In genomic region chr3:11734-12133, GRCh38 we compare ENCODE assay signal across 11 cellular contexts.
A peak's percentile ranks its signal among the peaks of the same experiment; 100 is the strongest.
DNase-seq lines count a peak whose midpoint lies in the region; ATAC-seq, FAIRE-seq and TF ChIP-seq lines count a peak whose summit lies in the region.
"Had no signal": no experiment of that assay in that cellular context is flagged by ENCODE, and none has a peak within 500 bp of the region (broad histone marks: within the 10 kb centered on the region; RNA-seq: fewer than 3 reads in every experiment).

No MANE protein-coding gene starts in this region.

- H3K27me3 ChIP-seq in bronchial epithelial cell (ENCODE audit: control insufficient read depth, insufficient read depth, low read length) = no peaks in the 10 kb centered on the region

- H3K4me3 ChIP-seq in AG10803 (ENCODE audit: low read length) = peak overlapping the region; percentile 27
- H3K4me3 ChIP-seq in bronchial epithelial cell (ENCODE audit: low read depth, low read length) = peak overlapping the region; percentile 14
- H3K4me3 ChIP-seq in mucosa of descending colon = no peak overlapping the region
- H3K4me3 ChIP-seq: HAP-1 had no signal

- intact Hi-C loops in mucosa of descending colon (cut with DNase I, micrococcal nuclease) = no loop called here

- peak; percentile 54 for ATAC-seq in mucosa of descending colon
- no peak for ATAC-seq in HG03342 (IDR thresholded peaks at IDR 0.05; ENCODE audit: unreplicated experiment)

- H3K9me3 ChIP-seq in mucosa of descending colon = no peaks in the 10 kb centered on the region
- H3K9me3 ChIP-seq: HAP-1 had no signal

- TF ChIP-seq CTCF in AG10803 (conservative IDR thresholded peaks at IDR 0.05; ENCODE audit: low read length) = no peak
- TF ChIP-seq CTCF in bronchial epithelial cell (IDR thresholded peaks at IDR 0.05; ENCODE audit: insufficient read depth, low read length, severe bottlenecking) = no peak
- no peak for TF ChIP-seq CTCF in mucosa of descending colon (IDR thresholded peaks at IDR 0.05)

- peak; percentile 1 for DNase-seq in AG10803 (ENCODE audit: low read depth)
- DNase-seq in HTR-8/SVneo (ENCODE audit: insufficient read length, low spot score) = peak; percentile 2
- no peak for DNase-seq in bronchial epithelial cell (ENCODE audit: low read depth)
- peak in 1 of 3 donors; percentile 47 for DNase-seq in mucosa of descending colon
- DNase-seq in kidney glomerular epithelial cell (lab: John Stamatoyannopoulos, UW) = no peak
- no peak for DNase-seq in stimulated activated CD4-positive, alpha-beta T cell treated with anti-CD3 and anti-CD28 coated beads, Interleukin-15, amount 100 ng/mL, for 24 hours
- DNase-seq in NCI-H2081 (lab: John Stamatoyannopoulos, UW) = no peak
- DNase-seq: effector CD8-positive, alpha-beta T cell; NCI-H1930 had no signal

- H3K4me1 ChIP-seq in mucosa of descending colon (ENCODE audit: low read depth) = no peaks in the 10 kb centered on the region
- H3K4me1 ChIP-seq: HAP-1 had no signal

- FAIRE-seq in HTR-8/SVneo (lab: Jason Lieb, UNC) (no peak), bronchial epithelial cell (lab: Jason Lieb, UNC) (no peak)

- H3K36me3 ChIP-seq in bronchial epithelial cell (ENCODE audit: control insufficient read depth, insufficient read depth, low read length) (no peaks in the 10 kb centered on the region), mucosa of descending colon (ENCODE audit: low read depth) (no peaks in the 10 kb centered on the region)
- H3K36me3 ChIP-seq: HAP-1 had no signal

Comparison
In these comparisons a context has a peak if more than half of its experiments do, and no peak if none do; other contexts are left out.
1. DNase-seq: peak in AG10803 (single experiment) and HTR-8/SVneo (single experiment); none in bronchial epithelial cell (single experiment), kidney glomerular epithelial cell (single experiment), stimulated activated CD4-positive, alpha-beta T cell treated with anti-CD3 and anti-CD28 coated beads, Interleukin-15, amount 100 ng/mL, for 24 hours (single experiment) and NCI-H2081 (0 of 2).